23 cellular contexts compared by ENCODE assay signal in the genomic region with DNA sequence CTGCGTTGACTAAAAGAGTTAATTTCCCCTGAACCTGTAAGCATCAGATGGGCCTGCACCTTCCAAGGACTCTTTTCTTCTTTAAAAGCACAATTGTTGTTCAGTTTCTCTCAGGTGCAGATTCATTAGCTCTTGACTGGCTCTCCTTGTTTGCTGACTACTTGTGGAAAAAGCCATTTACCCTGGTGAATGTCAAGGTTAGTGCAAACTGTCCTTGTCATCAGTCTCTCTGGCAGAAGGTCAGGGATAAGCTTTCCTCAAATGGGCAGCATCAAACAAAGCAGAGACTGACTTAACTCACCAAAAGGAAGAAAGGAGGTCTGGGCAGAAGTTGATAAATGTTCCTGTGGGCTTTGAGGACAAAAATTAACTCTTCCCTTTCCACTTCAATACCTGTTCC.
"Had no signal": no experiment of that assay in that cellular context is flagged by ENCODE, and none has a peak within 500 bp of the region (broad histone marks: within the 10 kb centered on the region; RNA-seq: fewer than 3 reads in every experiment).

No MANE protein-coding gene starts in this region.

- H3K27me3 Mint-ChIP-seq: activated CD4-positive, alpha-beta memory T cell treated with anti-CD3 and anti-CD28 coated beads, Interleukin-2, amount 10 ng/mL, durations not matched to agents 7 days and 5 days; activated CD4-positive, alpha-beta T cell treated with anti-CD3 and anti-CD28 coated beads, Interleukin-2, amount 10 ng/mL, durations not matched to agents 7 days and 5 days; activated T-cell treated with anti-CD3 and anti-CD28 coated beads, Interleukin-2, amount 50 U/mL, for 24 hours; activated T-helper 17 cell treated with anti-CD3 and anti-CD28 coated beads, Interleukin-2, amount 50 U/mL, for 72 hours; central memory CD8-positive, alpha-beta T cell; dendritic cell treated with granulocyte-macrophage colony-stimulating factor and Interleukin-4, amounts not matched to agents 40 ng/mL and 50 ng/mL, for 4 days; natural killer cell treated with Interleukin-12 subunit alpha and Interleukin-12 subunit beta and Interleukin-15 and Interleukin-18, amount 100 ng/mL, for 72 hours had no signal

- H3K4me3 Mint-ChIP-seq: activated CD4-positive, alpha-beta memory T cell treated with anti-CD3 and anti-CD28 coated beads, Interleukin-2, amount 10 ng/mL, durations not matched to agents 7 days and 5 days; activated CD4-positive, alpha-beta T cell treated with anti-CD3 and anti-CD28 coated beads, Interleukin-2, amount 10 ng/mL, durations not matched to agents 7 days and 5 days; activated T-cell treated with anti-CD3 and anti-CD28 coated beads, Interleukin-2, amount 50 U/mL, for 24 hours; activated T-helper 17 cell treated with anti-CD3 and anti-CD28 coated beads, Interleukin-2, amount 50 U/mL, for 72 hours; central memory CD8-positive, alpha-beta T cell; dendritic cell treated with granulocyte-macrophage colony-stimulating factor and Interleukin-4, amounts not matched to agents 40 ng/mL and 50 ng/mL, for 4 days; natural killer cell treated with Interleukin-12 subunit alpha and Interleukin-12 subunit beta and Interleukin-15 and Interleukin-18, amount 100 ng/mL, for 72 hours had no signal

- DNase-seq: activated CD4-positive, alpha-beta memory T cell treated with anti-CD3 and anti-CD28 coated beads, Interleukin-2, amount 10 ng/mL, durations not matched to agents 7 days and 5 days; activated CD4-positive, alpha-beta T cell treated with anti-CD3 and anti-CD28 coated beads, Interleukin-2, amount 10 ng/mL, durations not matched to agents 7 days and 5 days; activated CD4-positive, CD25-positive, alpha-beta regulatory T cell treated with anti-CD3 and anti-CD28 coated beads, Interleukin-2, amount 50 U/mL, for 72 hours; activated CD8-positive, alpha-beta memory T cell treated with anti-CD3 and anti-CD28 coated beads, Interleukin-2, amount 50 U/mL, for 48 hours; activated gamma-delta T cell treated with Interleukin-2 at 50 U/mL for 16 hours; activated naive CD4-positive, alpha-beta T cell treated with anti-CD3 and anti-CD28 coated beads, Interleukin-2, amount 50 U/mL, for 16 hours; activated T-cell treated with anti-CD3 and anti-CD28 coated beads, Interleukin-2, amount 50 U/mL, for 24 hours; amygdala; effector CD8-positive, alpha-beta T cell; esophagus squamous epithelium; foreskin melanocyte; heart right ventricle; mesendoderm; posterior cingulate gyrus; right lobe of liver; stimulated activated CD4-positive, alpha-beta T cell treated with anti-CD3 and anti-CD28 coated beads, Interleukin-4, amount 100 ng/mL, for 1 hour; stimulated activated naive CD8-positive, alpha-beta T cell treated with anti-CD3 and anti-CD28 coated beads, Interleukin-15, Interleukin-2, amounts not matched to agents 100 U/mL and 50 U/mL, for 24 hours; testis; transverse colon had no signal

- H3K9me3 Mint-ChIP-seq: activated CD4-positive, alpha-beta memory T cell treated with anti-CD3 and anti-CD28 coated beads, Interleukin-2, amount 10 ng/mL, durations not matched to agents 7 days and 5 days; activated CD4-positive, alpha-beta T cell treated with anti-CD3 and anti-CD28 coated beads, Interleukin-2, amount 10 ng/mL, durations not matched to agents 7 days and 5 days; natural killer cell treated with Interleukin-12 subunit alpha and Interleukin-12 subunit beta and Interleukin-15 and Interleukin-18, amount 100 ng/mL, for 72 hours had no signal

- H3K27ac Mint-ChIP-seq: activated CD4-positive, alpha-beta memory T cell treated with anti-CD3 and anti-CD28 coated beads, Interleukin-2, amount 10 ng/mL, durations not matched to agents 7 days and 5 days; activated CD4-positive, alpha-beta T cell treated with anti-CD3 and anti-CD28 coated beads, Interleukin-2, amount 10 ng/mL, durations not matched to agents 7 days and 5 days; activated T-cell treated with anti-CD3 and anti-CD28 coated beads, Interleukin-2, amount 50 U/mL, for 24 hours; activated T-helper 17 cell treated with anti-CD3 and anti-CD28 coated beads, Interleukin-2, amount 50 U/mL, for 72 hours; dendritic cell treated with granulocyte-macrophage colony-stimulating factor and Interleukin-4, amounts not matched to agents 40 ng/mL and 50 ng/mL, for 4 days; natural killer cell treated with Interleukin-12 subunit alpha and Interleukin-12 subunit beta and Interleukin-15 and Interleukin-18, amount 100 ng/mL, for 72 hours had no signal

- H3K36me3 Mint-ChIP-seq: natural killer cell treated with Interleukin-12 subunit alpha and Interleukin-12 subunit beta and Interleukin-15 and Interleukin-18, amount 100 ng/mL, for 72 hours had no signal

- H3K4me1 Mint-ChIP-seq: activated CD4-positive, alpha-beta memory T cell treated with anti-CD3 and anti-CD28 coated beads, Interleukin-2, amount 10 ng/mL, durations not matched to agents 7 days and 5 days; activated CD4-positive, alpha-beta T cell treated with anti-CD3 and anti-CD28 coated beads, Interleukin-2, amount 10 ng/mL, durations not matched to agents 7 days and 5 days; activated T-helper 17 cell treated with anti-CD3 and anti-CD28 coated beads, Interleukin-2, amount 50 U/mL, for 72 hours; central memory CD8-positive, alpha-beta T cell had no signal
